In genomic region chr1:119318466-119319309, GRCh38 we compare ENCODE assay signal across 1 cellular context.
A peak's percentile ranks its signal among the peaks of the same experiment; 100 is the strongest.
TF ChIP-seq lines count a peak whose summit lies in the region.

No MANE protein-coding gene starts in this region.

TF ChIP-seq in GM12878, 131 proteins besides CTCF, POLR2A, EP300 and RAD21 (continued from another document):
- no peak for TF ChIP-seq ZBTB4 (CRISPR knock-in tag; IDR thresholded peaks at IDR 0.05)
- TF ChIP-seq E4F1 (IDR thresholded peaks at IDR 0.05; ENCODE audit: borderline replicate concordance, partially characterized antibody), result no peak
- TF ChIP-seq ZBTB33 (IDR thresholded peaks at IDR 0.05), result no peak
- peak; percentile 74 for TF ChIP-seq PKNOX1 (IDR thresholded peaks at IDR 0.05)
- 0 out of 2 replicates have a peak, but pooled peaks have one; percentile 5 for TF ChIP-seq ESRRA (IDR thresholded peaks at IDR 0.05; ENCODE audit: low read length)
- peak; percentile 70 for TF ChIP-seq CREB1 (IDR thresholded peaks at IDR 0.05; ENCODE audit: low read depth)
- peak; percentile 51 for TF ChIP-seq SMAD1 (IDR thresholded peaks at IDR 0.05; ENCODE audit: low read depth, partially characterized antibody)
